Comparison of ENCODE assay signal across 12 cellular contexts in genomic region chr9:110157812-110158629, GRCh38. TPM values are rescaled to one million over a fixed set of nuclear protein-coding genes. Genes with fewer than 3 reads are reported as not detected.
DNase-seq lines count a peak whose midpoint lies in the region; ATAC-seq, FAIRE-seq and TF ChIP-seq lines count a peak whose summit lies in the region.
"Had no signal": no experiment of that assay in that cellular context is flagged by ENCODE, and none has a peak within 500 bp of the region (broad histone marks: within the 10 kb centered on the region; RNA-seq: fewer than 3 reads in every experiment).

No MANE protein-coding gene starts in this region.

- peak overlapping the region; percentile 95 for H3K4me2 ChIP-seq in Loucy (ENCODE audit: low read depth, low read length, poor library complexity, severe bottlenecking)

- no peaks in the 10 kb centered on the region for H3K9me2 ChIP-seq in Loucy (replicated peaks; ENCODE audit: low read depth, low read length)

- peak overlapping the region; percentile 86 for H3K27ac Mint-ChIP-seq in activated T-helper 2 cell treated with anti-CD3 and anti-CD28 coated beads, Interferon-gamma antibody, Interleukin-2, Interleukin-4, amounts not matched to agents 10 μg/mL and 5 μg/mL and 100 μg/mL, durations not matched to agents 14 hours and 24 hours and 36 hours
- peak overlapping the region; percentile 70 to 77 for H3K27ac Mint-ChIP-seq in natural killer cell treated with Interleukin-12 subunit alpha and Interleukin-12 subunit beta and Interleukin-15 and Interleukin-18, amount 100 ng/mL, for 72 hours

- H3K9me3 Mint-ChIP-seq in activated T-helper 2 cell treated with anti-CD3 and anti-CD28 coated beads, Interferon-gamma antibody, Interleukin-2, Interleukin-4, amounts not matched to agents 10 μg/mL and 5 μg/mL and 100 μg/mL, durations not matched to agents 14 hours and 24 hours and 36 hours, result no peaks in the 10 kb centered on the region
- no peaks in the 10 kb centered on the region for H3K9me3 Mint-ChIP-seq in natural killer cell treated with Interleukin-12 subunit alpha and Interleukin-12 subunit beta and Interleukin-15 and Interleukin-18, amount 100 ng/mL, for 72 hours

- H3K4me3 Mint-ChIP-seq in activated T-helper 2 cell treated with anti-CD3 and anti-CD28 coated beads, Interferon-gamma antibody, Interleukin-2, Interleukin-4, amounts not matched to agents 10 μg/mL and 5 μg/mL and 100 μg/mL, durations not matched to agents 14 hours and 24 hours and 36 hours (ENCODE audit: low read depth), result no peak overlapping the region
- H3K4me3 Mint-ChIP-seq in natural killer cell treated with Interleukin-12 subunit alpha and Interleukin-12 subunit beta and Interleukin-15 and Interleukin-18, amount 100 ng/mL, for 72 hours, result peak overlapping the region; percentile 71

- DNase-seq in NCI-H748 (lab: John Stamatoyannopoulos, UW; ENCODE audit: unreplicated experiment) (peak; percentile 38), NCI-H748 treated with DMSO at 0.1 percent for 48 hours (lab: John Stamatoyannopoulos, UW) (no peak), cerebellar cortex (ENCODE audit: low spot score) (no peak), SHP77 treated with DMSO at 0.1 percent for 48 hours (lab: John Stamatoyannopoulos, UW) (no peak), small intestine (no peak)
- no peak for DNase-seq in activated T-helper 2 cell treated with anti-CD3 and anti-CD28 coated beads, Interferon-gamma antibody, Interleukin-2, Interleukin-4, amounts not matched to agents 10 μg/mL and 5 μg/mL and 100 μg/mL, durations not matched to agents 14 hours and 24 hours and 36 hours (ENCODE audit: low spot score)
- DNase-seq in natural killer cell treated with Interleukin-12 subunit alpha and Interleukin-12 subunit beta and Interleukin-15 and Interleukin-18, amount 100 ng/mL, for 72 hours (ENCODE audit: low spot score), result no peak

- intact Hi-C loops in activated T-helper 2 cell treated with anti-CD3 and anti-CD28 coated beads, Interferon-gamma antibody, Interleukin-2, Interleukin-4, amounts not matched to agents 10 μg/mL and 5 μg/mL and 100 μg/mL, durations not matched to agents 14 hours and 24 hours and 36 hours (cut with micrococcal nuclease), result loop anchor here (10.0 kb wide), 1 partner anchor 1053 kb away; no protein-coding TSS in a partner anchor

- H3K4me1 ChIP-seq in Loucy (ENCODE audit: insufficient read depth, low read length, poor library complexity, severe bottlenecking) (peaks cover 94% of the 10 kb centered on the region), small intestine (ENCODE audit: control insufficient read depth in 2 of 2, insufficient read depth in 1 of 2, low read depth in 1 of 2, low read length in 1 of 2) (no peaks in the 10 kb centered on the region)

- peak overlapping the region; percentile 98 for H3K9ac ChIP-seq in Loucy (ENCODE audit: low read depth, low read length, poor library complexity, severe bottlenecking)

- H3K9me3 ChIP-seq in Loucy (ENCODE audit: insufficient read depth, low read depth, low read length) (no peaks in the 10 kb centered on the region), small intestine (ENCODE audit: control insufficient read depth, low read depth) (no peaks in the 10 kb centered on the region)
- H3K9me3 ChIP-seq: neutrophil had no signal

- H3K36me3 ChIP-seq in Loucy (ENCODE audit: insufficient read depth, low read length), result peaks cover 53% of the 10 kb centered on the region
- H3K36me3 ChIP-seq in small intestine (ENCODE audit: control insufficient read depth in 2 of 2, insufficient read depth in 2 of 2, low read length in 2 of 2), result no peaks in the 10 kb centered on the region
- H3K36me3 ChIP-seq: neutrophil had no signal

- H3K27me3 ChIP-seq in Loucy (ENCODE audit: insufficient read depth, low read length, poor library complexity, severe bottlenecking) (no peaks in the 10 kb centered on the region), small intestine (ENCODE audit: control insufficient read depth in 2 of 2, insufficient read depth in 2 of 2, low read length in 2 of 2) (no peaks in the 10 kb centered on the region)
- H3K27me3 ChIP-seq: neutrophil had no signal

- peaks cover 95% of the 10 kb centered on the region for H3K4me1 Mint-ChIP-seq in activated T-helper 2 cell treated with anti-CD3 and anti-CD28 coated beads, Interferon-gamma antibody, Interleukin-2, Interleukin-4, amounts not matched to agents 10 μg/mL and 5 μg/mL and 100 μg/mL, durations not matched to agents 14 hours and 24 hours and 36 hours (ENCODE audit: low read depth)
- peaks cover 48 to 80% of the 10 kb centered on the region in 2 donors for H3K4me1 Mint-ChIP-seq in natural killer cell treated with Interleukin-12 subunit alpha and Interleukin-12 subunit beta and Interleukin-15 and Interleukin-18, amount 100 ng/mL, for 72 hours (ENCODE audit: low read depth in 2 of 2)

- FAIRE-seq in small intestine (lab: Jason Lieb, UNC), result no peak
- FAIRE-seq: astrocyte had no signal

- peaks cover 94% of the 10 kb centered on the region for H3K79me2 ChIP-seq in Loucy (ENCODE audit: insufficient read depth, low read length)

- no peak for TF ChIP-seq CTCF in Loucy (conservative IDR thresholded peaks at IDR 0.05; ENCODE audit: low read length)

- H3K27ac ChIP-seq in small intestine (ENCODE audit: low read depth in 1 of 2, low read length in 1 of 2), result peak overlapping the region in 1 of 2 donors; percentile 33
- H3K27ac ChIP-seq: epithelial cell of prostate, neutrophil had no signal

- peaks cover 22% of the 10 kb centered on the region for H3F3A ChIP-seq in Loucy (ENCODE audit: low read depth)

- H3K4me3 ChIP-seq in Loucy (ENCODE audit: low read length, poor library complexity, severe bottlenecking) (peak overlapping the region; percentile 84), small intestine (ENCODE audit: low read depth in 1 of 2, low read length in 2 of 2) (no peak overlapping the region)

- no peaks in the 10 kb centered on the region for H4K20me1 ChIP-seq in Loucy (ENCODE audit: insufficient read depth, low read length, poor library complexity, severe bottlenecking)

- H2AFZ ChIP-seq in Loucy (ENCODE audit: low read length), result no peak overlapping the region

- 60 to 64% (median 61%) methylated on average over 9 of the region's 9 CpGs for WGBS in small intestine, 3 donors

- H3K27me3 Mint-ChIP-seq in activated T-helper 2 cell treated with anti-CD3 and anti-CD28 coated beads, Interferon-gamma antibody, Interleukin-2, Interleukin-4, amounts not matched to agents 10 μg/mL and 5 μg/mL and 100 μg/mL, durations not matched to agents 14 hours and 24 hours and 36 hours (ENCODE audit: low read depth), result no peaks in the 10 kb centered on the region
- H3K27me3 Mint-ChIP-seq in natural killer cell treated with Interleukin-12 subunit alpha and Interleukin-12 subunit beta and Interleukin-15 and Interleukin-18, amount 100 ng/mL, for 72 hours, result no peaks in the 10 kb centered on the region

- H3K36me3 Mint-ChIP-seq in activated T-helper 2 cell treated with anti-CD3 and anti-CD28 coated beads, Interferon-gamma antibody, Interleukin-2, Interleukin-4, amounts not matched to agents 10 μg/mL and 5 μg/mL and 100 μg/mL, durations not matched to agents 14 hours and 24 hours and 36 hours (ENCODE audit: low read depth), result peaks cover 61% of the 10 kb centered on the region
- no peaks in the 10 kb centered on the region for H3K36me3 Mint-ChIP-seq in natural killer cell treated with Interleukin-12 subunit alpha and Interleukin-12 subunit beta and Interleukin-15 and Interleukin-18, amount 100 ng/mL, for 72 hours

- ATAC-seq in natural killer cell treated with Interleukin-12 subunit alpha and Interleukin-12 subunit beta and Interleukin-15 and Interleukin-18, amount 100 ng/mL, for 72 hours, result no peak

RNA-seq across cellular contexts. Expression of gene C9orf152, which starts 49.9 kb away (rescaled TPM):
- not detected in 2 replicates for total RNA-seq in activated T-helper 2 cell treated with anti-CD3 and anti-CD28 coated beads, Interferon-gamma antibody, Interleukin-2, Interleukin-4, amounts not matched to agents 10 μg/mL and 5 μg/mL and 100 μg/mL, durations not matched to agents 14 hours and 24 hours and 36 hours
- not detected for total RNA-seq in natural killer cell treated with Interleukin-12 subunit alpha and Interleukin-12 subunit beta and Interleukin-15 and Interleukin-18, amount 100 ng/mL, for 72 hours
- polyA plus RNA-seq in small intestine, result 10 to 100 TPM in 2 of 3 donors, 1 to 10 TPM in 1; 6.5 to 25.7 (median 12.1) TPM
- total RNA-seq: A673 had no signal
